ENCODE assay signal across 11 cellular contexts in genomic region chr2:30178618-30179404, GRCh38. TPM values are rescaled to one million over a fixed set of nuclear protein-coding genes. Genes with fewer than 3 reads are reported as not detected.
DNase-seq lines count a peak whose midpoint lies in the region; ATAC-seq and TF ChIP-seq lines count a peak whose summit lies in the region.
"Had no signal": no experiment of that assay in that cellular context is flagged by ENCODE, and none has a peak within 500 bp of the region (broad histone marks: within the 10 kb centered on the region; RNA-seq: fewer than 3 reads in every experiment).

No MANE protein-coding gene starts in this region.

- TF ChIP-seq CTCF in esophagus squamous epithelium (IDR thresholded peaks at IDR 0.05) (no peak), uterus (IDR thresholded peaks at IDR 0.05) (no peak)

- H2BK12ac ChIP-seq in mesenchymal stem cell (ENCODE audit: low read length in 2 of 2), result peak overlapping the region in 1 of 2 experiments; percentile 21

- H3K4me1 Mint-ChIP-seq in activated T-cell treated with anti-CD3 and anti-CD28 coated beads, Interleukin-2, amount 50 U/mL, for 72 hours (ENCODE audit: low read depth), result no peaks in the 10 kb centered on the region
- H3K4me1 Mint-ChIP-seq: stimulated activated memory B cell treated with anti-CD40 and anti-IgM and Interleukin-4, amounts not matched to agents 10 μg/mL and 1 μg/mL and 100 μg/mL, for 72 hours had no signal

- peaks cover 0 to 21% (median 6%) of the 10 kb centered on the region in 3 donors for H3K4me1 ChIP-seq in esophagus squamous epithelium
- no peaks in the 10 kb centered on the region for H3K4me1 ChIP-seq in mesenchymal stem cell (ENCODE audit: control insufficient read depth, insufficient read depth, low read depth, low read length)
- peaks cover 0 to 8% of the 10 kb centered on the region in 2 donors for H3K4me1 ChIP-seq in uterus

- no peak overlapping the region for H4K8ac ChIP-seq in mesenchymal stem cell (ENCODE audit: low read length)

- H3K18ac ChIP-seq in mesenchymal stem cell (ENCODE audit: low read depth in 1 of 2, low read length in 2 of 2), result no peak overlapping the region

- no peaks in the 10 kb centered on the region for H3K9me3 ChIP-seq in esophagus squamous epithelium
- no peaks in the 10 kb centered on the region for H3K9me3 ChIP-seq in mesenchymal stem cell (ENCODE audit: control insufficient read depth, low read length)
- H3K9me3 ChIP-seq in uterus, result no peaks in the 10 kb centered on the region

- TF ChIP-seq POLR2A in esophagus squamous epithelium (IDR thresholded peaks at IDR 0.05) (no peak), uterus (IDR thresholded peaks at IDR 0.05) (no peak)

- no peak overlapping the region for H3K4ac ChIP-seq in mesenchymal stem cell (ENCODE audit: low read depth in 1 of 2, low read length in 2 of 2)

- H3K27me3 ChIP-seq in esophagus squamous epithelium (peaks cover 0 to 13% (median 0%) of the 10 kb centered on the region in 4 donors), mesenchymal stem cell (ENCODE audit: control insufficient read depth in 1 of 2, insufficient read depth in 1 of 2, low read length in 2 of 2) (peaks cover 6 to 19% of the 10 kb centered on the region in 2 experiments), uterus (no peaks in the 10 kb centered on the region)

- H3K36me3 ChIP-seq in esophagus squamous epithelium, result no peaks in the 10 kb centered on the region
- no peaks in the 10 kb centered on the region for H3K36me3 ChIP-seq in mesenchymal stem cell (ENCODE audit: control insufficient read depth in 1 of 2, insufficient read depth in 2 of 2, low read depth in 1 of 2, low read length in 2 of 2)
- H3K36me3 ChIP-seq in uterus, result no peaks in the 10 kb centered on the region

- ATAC-seq in activated T-cell treated with anti-CD3 and anti-CD28 coated beads, Interleukin-2, amount 50 U/mL, for 72 hours (replicated peaks in 1 of 2), result no peak
- no peak for ATAC-seq in HG03354 (IDR thresholded peaks at IDR 0.05; ENCODE audit: poor library complexity, severe bottlenecking, unreplicated experiment)
- ATAC-seq: stimulated activated memory B cell treated with anti-CD40 and anti-IgM and Interleukin-4, amounts not matched to agents 10 μg/mL and 1 μg/mL and 100 μg/mL, for 72 hours had no signal

- WGBS in esophagus squamous epithelium, 2 donors, result 35 to 38% methylated on average over 11 of the region's 11 CpGs
- WGBS in mesenchymal stem cell, result 68% methylated on average over 11 of the region's 11 CpGs

- no peaks in the 10 kb centered on the region for H3K36me3 Mint-ChIP-seq in activated T-cell treated with anti-CD3 and anti-CD28 coated beads, Interleukin-2, amount 50 U/mL, for 72 hours (ENCODE audit: insufficient read depth in 2 of 2)
- H3K36me3 Mint-ChIP-seq: stimulated activated memory B cell treated with anti-CD40 and anti-IgM and Interleukin-4, amounts not matched to agents 10 μg/mL and 1 μg/mL and 100 μg/mL, for 72 hours had no signal

- no peak overlapping the region for H3K9ac ChIP-seq in mesenchymal stem cell (ENCODE audit: low read length)

- no peak overlapping the region for H3K23ac ChIP-seq in mesenchymal stem cell (ENCODE audit: low read length in 2 of 2)

- H3K27me3 Mint-ChIP-seq in activated T-cell treated with anti-CD3 and anti-CD28 coated beads, Interleukin-2, amount 50 U/mL, for 72 hours (ENCODE audit: low read depth), result peaks cover 6% of the 10 kb centered on the region
- H3K27me3 Mint-ChIP-seq: stimulated activated memory B cell treated with anti-CD40 and anti-IgM and Interleukin-4, amounts not matched to agents 10 μg/mL and 1 μg/mL and 100 μg/mL, for 72 hours had no signal

- H3K27ac Mint-ChIP-seq in activated T-cell treated with anti-CD3 and anti-CD28 coated beads, Interleukin-2, amount 50 U/mL, for 72 hours, result no peak overlapping the region
- H3K27ac Mint-ChIP-seq: stimulated activated memory B cell treated with anti-CD40 and anti-IgM and Interleukin-4, amounts not matched to agents 10 μg/mL and 1 μg/mL and 100 μg/mL, for 72 hours had no signal

- no peak overlapping the region for H2BK5ac ChIP-seq in mesenchymal stem cell (ENCODE audit: low read depth, low read length, poor library complexity, severe bottlenecking)

- H3K4me3 Mint-ChIP-seq in activated T-cell treated with anti-CD3 and anti-CD28 coated beads, Interleukin-2, amount 50 U/mL, for 72 hours, result no peak overlapping the region
- H3K4me3 Mint-ChIP-seq: stimulated activated memory B cell treated with anti-CD40 and anti-IgM and Interleukin-4, amounts not matched to agents 10 μg/mL and 1 μg/mL and 100 μg/mL, for 72 hours had no signal

- H3K4me2 ChIP-seq in mesenchymal stem cell (ENCODE audit: low read length, poor library complexity, severe bottlenecking), result no peak overlapping the region

- H2BK15ac ChIP-seq in mesenchymal stem cell (ENCODE audit: low read depth, poor library complexity, severe bottlenecking), result no peak overlapping the region

- H4K91ac ChIP-seq in mesenchymal stem cell (ENCODE audit: low read length), result no peak overlapping the region

- H2BK120ac ChIP-seq in mesenchymal stem cell (ENCODE audit: low read depth, low read length), result no peak overlapping the region

- intact Hi-C loops in esophagus squamous epithelium (cut with DNase I), result no loop called here
- intact Hi-C loops in uterus (cut with DNase I; ENCODE audit: low total_unique reads), result no loop called here

- no peaks in the 10 kb centered on the region for H3K9me3 Mint-ChIP-seq in activated T-cell treated with anti-CD3 and anti-CD28 coated beads, Interleukin-2, amount 50 U/mL, for 72 hours
- H3K9me3 Mint-ChIP-seq: stimulated activated memory B cell treated with anti-CD40 and anti-IgM and Interleukin-4, amounts not matched to agents 10 μg/mL and 1 μg/mL and 100 μg/mL, for 72 hours had no signal

- H3K27ac ChIP-seq in esophagus squamous epithelium (peak overlapping the region; percentile 26 to 75 (median 56)), mesenchymal stem cell (ENCODE audit: low read length, poor library complexity, severe bottlenecking) (no peak overlapping the region), uterus (peak overlapping the region; percentile 33 to 50)

- no peak overlapping the region for H2AFZ ChIP-seq in mesenchymal stem cell (ENCODE audit: low read depth, low read length)

- no peaks in the 10 kb centered on the region for H3K79me1 ChIP-seq in mesenchymal stem cell (replicated peaks; ENCODE audit: low read length, poor library complexity, severe bottlenecking)

- H3K4me3 ChIP-seq in esophagus squamous epithelium (no peak overlapping the region), mesenchymal stem cell (ENCODE audit: insufficient read depth in 1 of 2, low read depth in 1 of 2, low read length in 2 of 2) (no peak overlapping the region), uterus (no peak overlapping the region)

- DNase-seq in NCI-H748 (lab: John Stamatoyannopoulos, UW; ENCODE audit: unreplicated experiment), result peak; percentile 8
- no peak for DNase-seq in NCI-H748 treated with DMSO at 0.1 percent for 48 hours (lab: John Stamatoyannopoulos, UW)
- DNase-seq in esophagus squamous epithelium (lab: John Stamatoyannopoulos, UW), result no peak
- peak; percentile 67 for DNase-seq in mesenchymal stem cell
- peak; percentile 63 to 71 for DNase-seq in uterus
- no peak for DNase-seq in activated T-cell treated with anti-CD3 and anti-CD28 coated beads, Interleukin-2, amount 50 U/mL, for 72 hours
- no peak for DNase-seq in NK-92 treated with Interleukin-12 subunit alpha and Interleukin-12 subunit beta, amount 100 ng/mL, for 24 hours (lab: John Stamatoyannopoulos, UW)
- DNase-seq: activated naive CD4-positive, alpha-beta T cell treated with Interleukin-2 at 50 U/mL for 16 hours; glutamatergic neuron had no signal

- H2AK5ac ChIP-seq in mesenchymal stem cell (ENCODE audit: low read length, severe bottlenecking), result no peak overlapping the region

- peak overlapping the region in 1 of 2 experiments; percentile 30 for H3K14ac ChIP-seq in mesenchymal stem cell (ENCODE audit: low read length in 2 of 2)

RNA-seq across cellular contexts. Expression of gene YPEL5, which starts 32.0 kb away (rescaled TPM):
- 10 to 100 TPM; 34.1 to 65.0 (median 40.7) TPM for total RNA-seq in esophagus squamous epithelium
- 90.5 TPM for polyA plus RNA-seq in mesenchymal stem cell (2013, experiment 1 of 2)
- polyA plus RNA-seq in mesenchymal stem cell (2013, experiment 2 of 2), result 92.5 TPM
- total RNA-seq in uterus, result 100 to 1,000 TPM in 2 of 4 donors, 10 to 100 TPM in 2; 79.1 to 131 (median 104) TPM
- 10 to 100 TPM; 93.3 to 94.3 TPM for total RNA-seq in activated T-cell treated with anti-CD3 and anti-CD28 coated beads, Interleukin-2, amount 50 U/mL, for 72 hours

RNA-seq across cellular contexts. Expression of gene LBH, which starts 52.5 kb away (rescaled TPM):
- total RNA-seq in esophagus squamous epithelium (10 to 100 TPM in 3 of 4 donors, 1 to 10 TPM in 1; 2.4 to 22.7 (median 17.6) TPM), uterus (10 to 100 TPM; 30.7 to 94.3 (median 64.5) TPM)
- polyA plus RNA-seq in mesenchymal stem cell (2013, experiment 1 of 2), result 76.4 TPM
- 77.4 TPM for polyA plus RNA-seq in mesenchymal stem cell (2013, experiment 2 of 2)
- 100 to 1,000 TPM; 129 to 133 TPM for total RNA-seq in activated T-cell treated with anti-CD3 and anti-CD28 coated beads, Interleukin-2, amount 50 U/mL, for 72 hours

Comparison
In these comparisons a context has a peak if more than half of its experiments do, and no peak if none do; other contexts are left out.
1. DNase-seq: peak in NCI-H748 (single experiment), mesenchymal stem cell (single experiment) and uterus (2 of 2); none in NCI-H748 treated with DMSO at 0.1 percent for 48 hours (single experiment), esophagus squamous epithelium (single experiment), activated T-cell treated with anti-CD3 and anti-CD28 coated beads, Interleukin-2, amount 50 U/mL, for 72 hours (0 of 2) and NK-92 treated with Interleukin-12 subunit alpha and Interleukin-12 subunit beta, amount 100 ng/mL, for 24 hours (single experiment).